Comparison of ENCODE assay signal across 20 cellular contexts in the genomic region with DNA sequence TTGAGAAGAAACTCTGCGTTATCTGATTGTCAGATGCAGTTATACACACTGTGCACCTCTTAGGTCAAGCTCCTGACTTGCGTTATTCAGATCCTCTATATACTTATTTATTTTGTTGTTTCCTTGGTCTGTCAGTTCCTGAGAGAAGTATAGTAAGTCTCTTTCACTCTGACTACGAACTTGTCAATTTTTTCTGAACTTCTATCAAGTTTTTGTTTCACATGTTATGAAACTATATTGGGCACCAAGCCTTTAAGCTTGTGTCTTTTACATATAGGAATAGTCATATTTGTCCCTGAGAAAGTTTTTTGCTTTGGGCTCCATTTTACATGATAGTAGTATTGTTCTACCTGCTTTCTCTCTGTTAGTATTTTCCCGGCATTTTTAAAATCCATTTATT.
A peak's percentile ranks its signal among the peaks of the same experiment; 100 is the strongest.
DNase-seq lines count a peak whose midpoint lies in the region; ATAC-seq and TF ChIP-seq lines count a peak whose summit lies in the region.
"Had no signal": no experiment of that assay in that cellular context is flagged by ENCODE, and none has a peak within 500 bp of the region (broad histone marks: within the 10 kb centered on the region; RNA-seq: fewer than 3 reads in every experiment).

No MANE protein-coding gene starts in this region.

- DNase-seq in KG1 (lab: John Stamatoyannopoulos, UW) = no peak
- DNase-seq in AML-193 (lab: John Stamatoyannopoulos, UW) = no peak
- DNase-seq: ACHN, MM.1S, NCI-H1092, NCI-H1436 treated with DMSO at 0.1 percent for 48 hours, NCI-H2029 treated with DMSO at 0.1 percent for 48 hours, NCI-H2171, NCI-H526, PC-9, SIG-M5, T-cell, T-helper 9 cell had no signal

- TF ChIP-seq CTCF in VCaP (conservative IDR thresholded peaks at IDR 0.05) = no peak

- H3K27ac ChIP-seq in VCaP = peak overlapping the region; percentile 95
- H3K27ac ChIP-seq: PC-9, RWPE1 had no signal

- ATAC-seq in GM18499 (IDR thresholded peaks at IDR 0.05; ENCODE audit: insufficient read depth, unreplicated experiment) (peak; percentile 70), GM18867 (IDR thresholded peaks at IDR 0.05; ENCODE audit: unreplicated experiment) (peak; percentile 70), GM21723 (IDR thresholded peaks at IDR 0.05; ENCODE audit: unreplicated experiment) (peak; percentile 57), GM21423 (IDR thresholded peaks at IDR 0.05; ENCODE audit: unreplicated experiment) (no peak)
- ATAC-seq: SK-N-SH treated with all-trans-retinoic acid at 6 μM for 48 hours, T-cell had no signal
